Comparison of ENCODE assay signal across 8 cellular contexts in the genomic region with DNA sequence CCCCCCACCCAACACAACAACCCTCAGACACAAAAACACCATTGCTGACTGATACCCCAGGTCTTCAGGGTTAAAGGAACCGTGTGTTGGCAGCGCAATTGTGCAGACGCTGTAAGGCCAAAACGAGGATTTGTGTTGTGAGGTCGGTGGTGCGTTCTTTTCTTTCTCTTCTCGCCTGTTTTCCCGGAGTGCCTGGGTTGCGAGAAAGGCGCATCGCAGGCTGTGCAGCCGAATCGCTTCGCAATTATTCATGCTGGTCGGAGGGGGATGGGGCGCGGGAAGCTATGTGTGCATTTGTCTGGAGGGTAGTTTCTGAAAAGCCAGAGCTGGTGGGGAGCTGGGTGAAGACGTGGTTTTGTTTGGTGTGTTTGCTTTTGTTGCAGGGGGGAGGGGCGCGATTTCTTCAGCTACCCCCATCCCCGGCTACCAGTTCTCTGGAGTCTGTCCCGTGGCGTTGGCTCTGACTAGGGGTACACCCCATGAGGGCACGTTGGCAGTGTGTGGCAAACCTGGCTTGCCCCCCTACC. TPM values are rescaled to one million over a fixed set of nuclear protein-coding genes. Genes with fewer than 3 reads are reported as not detected.
DNase-seq lines count a peak whose midpoint lies in the region; ATAC-seq and TF ChIP-seq lines count a peak whose summit lies in the region.

No MANE protein-coding gene starts in this region.

- peaks cover 58% of the 10 kb centered on the region for H3K4me1 Mint-ChIP-seq in activated CD4-positive, alpha-beta T cell treated with anti-CD3 and anti-CD28 coated beads, Interleukin-2, amount 10 ng/mL, durations not matched to agents 7 days and 5 days

- H3K27ac Mint-ChIP-seq in activated CD4-positive, alpha-beta T cell treated with anti-CD3 and anti-CD28 coated beads, Interleukin-2, amount 10 ng/mL, durations not matched to agents 7 days and 5 days = peak overlapping the region; percentile 97

- DNase-seq in G401 (ENCODE audit: low spot score) (peak; percentile 70), MV-4-11 (lab: John Stamatoyannopoulos, UW) (peak; percentile 41), lower lobe of right lung (peak; percentile 66), NCI-H187 treated with DMSO at 0.1 percent for 48 hours (lab: John Stamatoyannopoulos, UW) (no peak)
- DNase-seq in activated CD4-positive, alpha-beta T cell treated with anti-CD3 and anti-CD28 coated beads, Interleukin-2, amount 10 ng/mL, durations not matched to agents 7 days and 5 days = peak; percentile 73
- DNase-seq in stimulated activated CD4-positive, alpha-beta T cell treated with anti-CD3 and anti-CD28 coated beads, TNF-alpha, amount 100 ng/mL, for 48 hours (ENCODE audit: low read depth in 3 of 3) = peak; percentile 48 to 67 (median 64)

- in situ Hi-C loops in G401 (cut with HindIII; ENCODE audit: low sequenced_read_pairs) = no loop called here

- peak overlapping the region; percentile 68 for H3K4me3 ChIP-seq in ectodermal cell (ENCODE audit: insufficient read depth, low read depth, low read length)
- H3K4me3 ChIP-seq in lower lobe of right lung = peak overlapping the region; percentile 80

- CTCF ChIA-PET in activated CD4-positive, alpha-beta T cell treated with anti-CD3 and anti-CD28 coated beads, Interleukin-2, amount 10 ng/mL, durations not matched to agents 7 days and 5 days (lab: Charles Lee) = interaction anchor here (0.8 to 9.1 kb wide), 8 partner anchors 12 to 72 kb away, joined by 3 to 109 read pairs (median 4); no protein-coding TSS in a partner anchor

- H3K9me3 ChIP-seq in ectodermal cell (ENCODE audit: control insufficient read depth, low read length) (no peaks in the 10 kb centered on the region), lower lobe of right lung (no peaks in the 10 kb centered on the region)

- H3K4me1 ChIP-seq in ectodermal cell (ENCODE audit: control insufficient read depth, insufficient read depth, low read length) = peaks cover 11% of the 10 kb centered on the region
- H3K4me1 ChIP-seq in lower lobe of right lung = peaks cover 22% of the 10 kb centered on the region

- H3K36me3 ChIP-seq in ectodermal cell (ENCODE audit: control insufficient read depth, insufficient read depth, low read length) = no peaks in the 10 kb centered on the region
- H3K36me3 ChIP-seq in lower lobe of right lung = no peaks in the 10 kb centered on the region

- H3K27ac ChIP-seq in ectodermal cell (ENCODE audit: insufficient read depth, low read depth, low read length, poor library complexity, severe bottlenecking) (no peak overlapping the region), lower lobe of right lung (peak overlapping the region; percentile 88)

- no peaks in the 10 kb centered on the region for H3K9me3 Mint-ChIP-seq in activated CD4-positive, alpha-beta T cell treated with anti-CD3 and anti-CD28 coated beads, Interleukin-2, amount 10 ng/mL, durations not matched to agents 7 days and 5 days

- POLR2A ChIA-PET in activated CD4-positive, alpha-beta T cell treated with anti-CD3 and anti-CD28 coated beads, Interleukin-2, amount 10 ng/mL, durations not matched to agents 7 days and 5 days (lab: Charles Lee) = interaction anchor here (0.7 kb wide), 1 partner anchor 12 kb away, joined by 3 read pairs; no protein-coding TSS in a partner anchor

- H3K27me3 Mint-ChIP-seq in activated CD4-positive, alpha-beta T cell treated with anti-CD3 and anti-CD28 coated beads, Interleukin-2, amount 10 ng/mL, durations not matched to agents 7 days and 5 days = peaks cover 18% of the 10 kb centered on the region

- H3K4me3 Mint-ChIP-seq in activated CD4-positive, alpha-beta T cell treated with anti-CD3 and anti-CD28 coated beads, Interleukin-2, amount 10 ng/mL, durations not matched to agents 7 days and 5 days = peak overlapping the region; percentile 90

- WGBS in ectodermal cell, 2 experiments = 0 to 1% methylated on average over 24 of the region's 24 CpGs

- no peak for TF ChIP-seq CTCF in lower lobe of right lung (IDR thresholded peaks at IDR 0.05)

- intact Hi-C loops in lower lobe of right lung (cut with DNase I) = no loop called here

- H3K36me3 Mint-ChIP-seq in activated CD4-positive, alpha-beta T cell treated with anti-CD3 and anti-CD28 coated beads, Interleukin-2, amount 10 ng/mL, durations not matched to agents 7 days and 5 days (ENCODE audit: low read depth) = peaks cover 8% of the 10 kb centered on the region

- ATAC-seq in lower lobe of right lung = peak; percentile 2 to 15
- no peak for ATAC-seq in HG03095 (IDR thresholded peaks at IDR 0.05; ENCODE audit: unreplicated experiment)

- H3K27me3 ChIP-seq in ectodermal cell (ENCODE audit: control insufficient read depth, insufficient read depth, low read length, poor library complexity, severe bottlenecking) (peaks cover 72% of the 10 kb centered on the region), lower lobe of right lung (ENCODE audit: low read depth) (no peaks in the 10 kb centered on the region)

RNA-seq across cellular contexts. Expression of gene MXI1, which starts 2.1 kb away (rescaled TPM):
- total RNA-seq in G401 (2014; rRNA removed; shearing (Covaris generic)) = 10.9 and 12.1 TPM in 2 replicates
- 10 to 100 TPM; 16.2 to 19.8 TPM for total RNA-seq in activated CD4-positive, alpha-beta T cell treated with anti-CD3 and anti-CD28 coated beads, Interleukin-2, amount 10 ng/mL, durations not matched to agents 7 days and 5 days
- polyA plus RNA-seq in ectodermal cell (2013, experiment 1 of 4) = 21.8 TPM
- polyA plus RNA-seq in ectodermal cell (2013, experiment 2 of 4) = 20.0 TPM
- polyA plus RNA-seq in ectodermal cell (2013, experiment 3 of 4) = 19.4 TPM
- polyA plus RNA-seq in ectodermal cell (2013, experiment 4 of 4) = 19.5 TPM
- total RNA-seq in lower lobe of right lung = 33.3 TPM
